20 cellular contexts compared by ENCODE assay signal in the genomic region with DNA sequence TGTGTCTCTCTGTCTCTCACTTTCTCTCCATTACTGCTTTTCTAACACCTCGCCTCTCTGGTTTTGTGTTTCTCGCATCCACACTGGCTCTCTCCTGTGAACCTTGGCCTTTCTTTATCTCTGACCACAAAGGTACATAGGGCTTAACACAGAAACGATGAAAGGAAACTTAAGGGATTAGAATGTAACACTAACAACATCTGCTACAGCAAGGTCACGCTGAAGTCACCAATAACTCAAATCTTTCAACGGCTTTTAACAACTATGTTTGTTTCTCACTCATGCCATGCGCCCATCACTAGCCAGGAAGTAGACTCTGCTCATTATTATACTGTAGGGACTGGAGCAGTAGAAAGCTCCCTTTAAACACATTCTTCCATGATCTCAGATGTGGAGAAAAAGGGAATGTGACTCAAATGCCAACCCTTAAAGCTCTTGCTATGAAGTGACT. TPM values are rescaled to one million over a fixed set of nuclear protein-coding genes. Genes with fewer than 3 reads are reported as not detected.
DNase-seq lines count a peak whose midpoint lies in the region; ATAC-seq, FAIRE-seq and TF ChIP-seq lines count a peak whose summit lies in the region.
"Had no signal": no experiment of that assay in that cellular context is flagged by ENCODE, and none has a peak within 500 bp of the region (broad histone marks: within the 10 kb centered on the region; RNA-seq: fewer than 3 reads in every experiment).

No MANE protein-coding gene starts in this region.

- H3K4me2 ChIP-seq in HepG2 (ENCODE audit: low read depth, low read length) (peak overlapping the region; percentile 30), astrocyte (ENCODE audit: low read length) (no peak overlapping the region)

- peak in 1 of 2 experiments; percentile 79; a peak in 3 of 4 replicates for TF ChIP-seq EP300 in HepG2 (IDR thresholded peaks at IDR 0.05; ENCODE audit: low read depth in 2 of 2, low read length in 2 of 2)
- TF ChIP-seq EP300 in HepG2 (CRISPR knock-in tag; IDR thresholded peaks at IDR 0.05; ENCODE audit: borderline replicate concordance) = peak; percentile 69; the same call in 1 of the 2 replicates

- in situ Hi-C loops in HepG2 (cut with HindIII; ENCODE audit: extremely low pct_ligation_motif_present, low pct_unique_long_range_greater_than_20kb) = no loop called here

- no peak overlapping the region for H3K4me3 ChIP-seq in HepG2 (replicated peaks in 1 of 3; ENCODE audit: insufficient read depth in 1 of 3, low read depth in 2 of 3, low read length in 3 of 3)
- H3K4me3 ChIP-seq in right lobe of liver = no peak overlapping the region
- no peak overlapping the region for H3K4me3 ChIP-seq in astrocyte (ENCODE audit: insufficient read depth, low read depth, low read length)
- H3K4me3 ChIP-seq: cardiac muscle cell, ovary had no signal

- no peaks in the 10 kb centered on the region for H3K36me3 ChIP-seq in HepG2 (replicated peaks in 1 of 2; ENCODE audit: control insufficient read depth in 1 of 2, insufficient read depth in 2 of 2, low read length in 2 of 2)
- no peaks in the 10 kb centered on the region for H3K36me3 ChIP-seq in right lobe of liver
- no peaks in the 10 kb centered on the region for H3K36me3 ChIP-seq in astrocyte (ENCODE audit: insufficient read depth, low read length)
- H3K36me3 ChIP-seq: cardiac muscle cell, ovary had no signal

- no peaks in the 10 kb centered on the region for H3K9me3 Mint-ChIP-seq in astrocyte (ENCODE audit: unreplicated experiment)
- no peaks in the 10 kb centered on the region for H3K9me3 Mint-ChIP-seq in mesothelial cell of epicardium
- H3K9me3 Mint-ChIP-seq: activated naive CD4-positive, alpha-beta T cell treated with anti-CD3 and anti-CD28 coated beads, Interleukin-2, amount 50 U/mL, for 72 hours; CD4-positive, alpha-beta T cell; memory B cell had no signal

- no peak for TF ChIP-seq CTCF in HepG2 (CRISPR knock-in tag; IDR thresholded peaks at IDR 0.05)
- TF ChIP-seq CTCF in right lobe of liver (IDR thresholded peaks at IDR 0.05) = no peak
- no peak for TF ChIP-seq CTCF in astrocyte (IDR thresholded peaks at IDR 0.05; ENCODE audit: insufficient read depth, low read depth, low read length)
- no peak for TF ChIP-seq CTCF in mesothelial cell of epicardium (IDR thresholded peaks at IDR 0.05; ENCODE audit: unreplicated experiment)

- H3K27me3 Mint-ChIP-seq in astrocyte (ENCODE audit: low read depth, unreplicated experiment) (peaks cover 5% of the 10 kb centered on the region), mesothelial cell of epicardium (ENCODE audit: low read depth) (peaks cover 4% of the 10 kb centered on the region)
- H3K27me3 Mint-ChIP-seq: CD4-positive, alpha-beta T cell; memory B cell had no signal

- H3K36me3 Mint-ChIP-seq in astrocyte (ENCODE audit: low read depth, unreplicated experiment) = no peaks in the 10 kb centered on the region
- no peaks in the 10 kb centered on the region for H3K36me3 Mint-ChIP-seq in mesothelial cell of epicardium
- H3K36me3 Mint-ChIP-seq: activated naive CD4-positive, alpha-beta T cell treated with anti-CD3 and anti-CD28 coated beads, Interleukin-2, amount 50 U/mL, for 72 hours; memory B cell had no signal

- H3K9me3 ChIP-seq in HepG2 (ENCODE audit: low read length) (no peaks in the 10 kb centered on the region), right lobe of liver (no peaks in the 10 kb centered on the region), astrocyte (ENCODE audit: insufficient read depth, low read depth, low read length) (no peaks in the 10 kb centered on the region)
- H3K9me3 ChIP-seq: ovary had no signal

- TF ChIP-seq POLR2A in HepG2 (IDR thresholded peaks at IDR 0.05; ENCODE audit: insufficient read depth in 1 of 2, low read depth in 2 of 2, low read length in 2 of 2) (no peak), right lobe of liver (IDR thresholded peaks at IDR 0.05) (no peak)

- no TSS peak for BruUV-seq in HepG2 (replicated peaks; lab: Mats Ljungman, UMichigan)

- H3K27ac Mint-ChIP-seq in astrocyte (ENCODE audit: unreplicated experiment) (peak overlapping the region; percentile 70), mesothelial cell of epicardium (peak overlapping the region; percentile 18)
- H3K27ac Mint-ChIP-seq: activated naive CD4-positive, alpha-beta T cell treated with anti-CD3 and anti-CD28 coated beads, Interleukin-2, amount 50 U/mL, for 72 hours; CD4-positive, alpha-beta T cell; memory B cell; T-helper 17 cell had no signal

- FAIRE-seq in HepG2 (lab: Jason Lieb, UNC) (peak; percentile 80), astrocyte (lab: Jason Lieb, UNC) (no peak)
- FAIRE-seq: frontal cortex had no signal

- peak; percentile 90 for ATAC-seq in HepG2
- no peak for ATAC-seq in right lobe of liver
- ATAC-seq: T-helper 17 cell had no signal

- H2AFZ ChIP-seq in HepG2 (ENCODE audit: low read length) (no peak overlapping the region), astrocyte (ENCODE audit: low read depth, low read length) (no peak overlapping the region)

- peaks cover 17% of the 10 kb centered on the region for H3K4me1 Mint-ChIP-seq in astrocyte (ENCODE audit: low read depth, unreplicated experiment)
- H3K4me1 Mint-ChIP-seq in mesothelial cell of epicardium = peaks cover 39% of the 10 kb centered on the region

- TF ChIP-seq RAD21 in HepG2 (CRISPR knock-in tag; IDR thresholded peaks at IDR 0.05) = no peak

- no peak overlapping the region for H3K4me3 Mint-ChIP-seq in astrocyte (ENCODE audit: unreplicated experiment)
- H3K4me3 Mint-ChIP-seq in mesothelial cell of epicardium = no peak overlapping the region
- H3K4me3 Mint-ChIP-seq: CD4-positive, alpha-beta T cell; memory B cell; T-helper 17 cell had no signal

- H3K79me2 ChIP-seq in HepG2 (ENCODE audit: insufficient read depth, low read length) = no peaks in the 10 kb centered on the region
- H3K79me2 ChIP-seq in astrocyte (ENCODE audit: insufficient read depth, low read length) = no peaks in the 10 kb centered on the region

- H3K9ac ChIP-seq in HepG2 (ENCODE audit: insufficient read depth, low read depth, low read length) = no peak overlapping the region
- H3K9ac ChIP-seq in astrocyte (ENCODE audit: low read length) = no peak overlapping the region

- DNase-seq in HepG2 (ENCODE audit: low spot score) (peak; percentile 78), right lobe of liver (no peak), astrocyte (ENCODE audit: low read depth) (no peak), mesothelial cell of epicardium (ENCODE audit: low spot score in 2 of 2, unreplicated experiment in 2 of 2) (no peak), DMS53 treated with DMSO at 0.1 percent for 48 hours (lab: John Stamatoyannopoulos, UW; ENCODE audit: unreplicated experiment) (no peak), NCI-H187 (lab: John Stamatoyannopoulos, UW) (no peak)
- no peak for DNase-seq in activated CD4-positive, alpha-beta T cell treated with anti-CD3 and anti-CD28 coated beads for 1 hour
- no peak for DNase-seq in stimulated activated naive CD4-positive, alpha-beta T cell (lab: John Stamatoyannopoulos, UW)
- DNase-seq: activated CD4-positive, CD25-positive, alpha-beta regulatory T cell treated with anti-CD3 and anti-CD28 coated beads, Interleukin-2, amount 50 U/mL, for 72 hours; CD4-positive, alpha-beta T cell; ovary; stimulated activated CD4-positive, alpha-beta T cell treated with anti-CD3 and anti-CD28 coated beads, Interleukin-12 subunit alpha, Interleukin-12 subunit beta, amount 100 ng/mL, for 4 hours; T-helper 17 cell had no signal

- H3K27me3 ChIP-seq in HepG2 (ENCODE audit: control insufficient read depth in 1 of 2, insufficient read depth in 2 of 2, low read length in 2 of 2) (peaks cover 0 to 9% of the 10 kb centered on the region in 2 experiments; a peak in 4 of 5 replicates), right lobe of liver (no peaks in the 10 kb centered on the region), astrocyte (ENCODE audit: insufficient read depth, low read length) (no peaks in the 10 kb centered on the region)
- H3K27me3 ChIP-seq: cardiac muscle cell, ovary had no signal

- H4K20me1 ChIP-seq in HepG2 (ENCODE audit: insufficient read depth, low read length) = no peaks in the 10 kb centered on the region
- H4K20me1 ChIP-seq in astrocyte (ENCODE audit: insufficient read depth, low read length) = no peaks in the 10 kb centered on the region

- WGBS in HepG2 (ENCODE audit: low lambda C conversion rate) = under 1% methylated on average over 6 of the region's 6 CpGs
- 34% methylated on average over 6 of the region's 6 CpGs for WGBS in right lobe of liver (ENCODE audit: insufficient coverage, low coverage, low lambda C conversion rate, missing lambda C conversion rate)

- H3K4me1 ChIP-seq in HepG2 (ENCODE audit: insufficient read depth, low read length) (peaks cover 23% of the 10 kb centered on the region), right lobe of liver (no peaks in the 10 kb centered on the region), astrocyte (ENCODE audit: insufficient read depth, low read length) (no peaks in the 10 kb centered on the region)

- POLR2A ChIA-PET in HepG2 (lab: Yijun Ruan, JAX) = no interaction called here

- H3K27ac ChIP-seq in HepG2 (ENCODE audit: extremely low read length, insufficient read depth, low read length) = peak overlapping the region; percentile 54
- no peak overlapping the region for H3K27ac ChIP-seq in right lobe of liver
- no peak overlapping the region for H3K27ac ChIP-seq in astrocyte (ENCODE audit: low read depth, low read length)
- H3K27ac ChIP-seq: cardiac muscle cell, ovary had no signal

- intact Hi-C loops in HepG2 (cut with micrococcal nuclease; ENCODE audit: unreplicated experiment) (no loop called here), right lobe of liver (cut with DNase I) (no loop called here)

- CTCF ChIA-PET in HepG2 (lab: Yijun Ruan, JAX; ENCODE audit: low intra/inter-chr PET ratio, low total read pairs) = no interaction called here

RNA-seq across cellular contexts. Expression of gene OR6V1, which starts 9.3 kb away (rescaled TPM):
- not detected in 2 replicates for total RNA-seq in HepG2 (2016; rRNA removed; fragmentation: Illumina TruSeq; extraction: Trizol)
- total RNA-seq in HepG2 (2016; cell fraction: cytosol; rRNA removed; fragmentation: Illumina TruSeq; extraction: Trizol; ENCODE audit: low read depth) = not detected in 2 replicates
- total RNA-seq in HepG2 (2016; cell fraction: insoluble cytoplasmic fraction; rRNA removed; fragmentation: Illumina TruSeq; extraction: Trizol) = not detected in 2 replicates
- not detected in 2 replicates for total RNA-seq in HepG2 (2016; cell fraction: membrane; rRNA removed; fragmentation: Illumina TruSeq; extraction: Trizol)
- total RNA-seq in HepG2 (2016; cell fraction: nucleus; rRNA removed; fragmentation: Illumina TruSeq; extraction: Trizol) = not detected in 2 replicates
- not detected in 2 replicates for polyA plus RNA-seq in HepG2 (2011; rRNA removed)
- not detected in 2 replicates for polyA plus RNA-seq in HepG2 (2011; cell fraction: cytosol; rRNA removed)
- not detected in 2 replicates for polyA plus RNA-seq in HepG2 (2011; cell fraction: nucleus; rRNA removed)
- not detected in 2 replicates for polyA plus RNA-seq in HepG2 (2012)
- not detected in 2 replicates for polyA plus RNA-seq in HepG2 (2016; cell fraction: cytosol; fragmentation: Illumina TruSeq; extraction: Trizol; ENCODE audit: low read depth)
- polyA plus RNA-seq in HepG2 (2016; cell fraction: insoluble cytoplasmic fraction; fragmentation: Illumina TruSeq; extraction: Trizol; ENCODE audit: low read depth) = not detected in 2 replicates
- not detected in 2 replicates for polyA plus RNA-seq in HepG2 (2016; cell fraction: membrane; fragmentation: Illumina TruSeq; extraction: Trizol; ENCODE audit: low read depth)
- polyA plus RNA-seq in HepG2 (2016; cell fraction: nucleus; fragmentation: Illumina TruSeq; extraction: Trizol; ENCODE audit: insufficient read depth, low read depth) = not detected in 2 replicates
- polyA minus RNA-seq in HepG2 (2011; rRNA and poly(A)+ RNA removed; ENCODE audit: low replicate concordance) = not detected in 2 replicates
- polyA minus RNA-seq in HepG2 (2011; cell fraction: cytosol; rRNA and poly(A)+ RNA removed) = not detected in 2 replicates
- not detected in 2 replicates for polyA minus RNA-seq in HepG2 (2011; cell fraction: nucleus; rRNA and poly(A)+ RNA removed)
- total RNA-seq in right lobe of liver = not detected
- total RNA-seq in astrocyte = not detected in 2 replicates
- not detected in 3 replicates for total RNA-seq in mesothelial cell of epicardium
- total RNA-seq: A172; activated naive CD4-positive, alpha-beta T cell treated with anti-CD3 and anti-CD28 coated beads, Interleukin-2, amount 50 U/mL, for 72 hours; cardiac muscle cell; CD4-positive, alpha-beta T cell; frontal cortex; G401; HT-29; ovary; T-helper 17 cell had no signal
- polyA plus RNA-seq: cardiac muscle cell, ovary had no signal

RNA-seq across cellular contexts. Expression of gene OR9A2, which starts 15.9 kb away (rescaled TPM):
- total RNA-seq in HepG2 (2016; rRNA removed; fragmentation: Illumina TruSeq; extraction: Trizol) = not detected in 2 replicates
- total RNA-seq in HepG2 (2016; cell fraction: cytosol; rRNA removed; fragmentation: Illumina TruSeq; extraction: Trizol; ENCODE audit: low read depth) = not detected in 2 replicates
- total RNA-seq in HepG2 (2016; cell fraction: insoluble cytoplasmic fraction; rRNA removed; fragmentation: Illumina TruSeq; extraction: Trizol) = not detected in 2 replicates
- total RNA-seq in HepG2 (2016; cell fraction: membrane; rRNA removed; fragmentation: Illumina TruSeq; extraction: Trizol) = not detected in 2 replicates
- not detected in 2 replicates for total RNA-seq in HepG2 (2016; cell fraction: nucleus; rRNA removed; fragmentation: Illumina TruSeq; extraction: Trizol)
- polyA plus RNA-seq in HepG2 (2011; rRNA removed) = not detected in 2 replicates
- polyA plus RNA-seq in HepG2 (2011; cell fraction: cytosol; rRNA removed) = not detected in 2 replicates
- polyA plus RNA-seq in HepG2 (2011; cell fraction: nucleus; rRNA removed) = not detected in 2 replicates
- polyA plus RNA-seq in HepG2 (2012) = not detected in 2 replicates
- not detected in 2 replicates for polyA plus RNA-seq in HepG2 (2016; cell fraction: cytosol; fragmentation: Illumina TruSeq; extraction: Trizol; ENCODE audit: low read depth)
- not detected in 2 replicates for polyA plus RNA-seq in HepG2 (2016; cell fraction: insoluble cytoplasmic fraction; fragmentation: Illumina TruSeq; extraction: Trizol; ENCODE audit: low read depth)
- polyA plus RNA-seq in HepG2 (2016; cell fraction: membrane; fragmentation: Illumina TruSeq; extraction: Trizol; ENCODE audit: low read depth) = not detected in 2 replicates
- not detected in 2 replicates for polyA plus RNA-seq in HepG2 (2016; cell fraction: nucleus; fragmentation: Illumina TruSeq; extraction: Trizol; ENCODE audit: insufficient read depth, low read depth)
- polyA minus RNA-seq in HepG2 (2011; rRNA and poly(A)+ RNA removed; ENCODE audit: low replicate concordance) = 0.14 and 1.6 TPM in 2 replicates
- polyA minus RNA-seq in HepG2 (2011; cell fraction: cytosol; rRNA and poly(A)+ RNA removed) = not detected in 2 replicates
- 1.1 and 2.2 TPM in 2 replicates for polyA minus RNA-seq in HepG2 (2011; cell fraction: nucleus; rRNA and poly(A)+ RNA removed)
- total RNA-seq in right lobe of liver = not detected
- not detected in 2 replicates for total RNA-seq in astrocyte
- total RNA-seq in mesothelial cell of epicardium = 0.29 to 0.42 TPM (median 0.33 TPM) in 3 replicates
- total RNA-seq: A172; CD4-positive, alpha-beta T cell; G401; HT-29; T-helper 17 cell had no signal
- polyA plus RNA-seq: cardiac muscle cell, ovary had no signal
